Comparison of ENCODE assay signal across 18 cellular contexts in genomic region chr5:62649476-62650113, GRCh38.
A peak's percentile ranks its signal among the peaks of the same experiment; 100 is the strongest.
DNase-seq lines count a peak whose midpoint lies in the region; ATAC-seq and TF ChIP-seq lines count a peak whose summit lies in the region.
"Had no signal": no experiment of that assay in that cellular context is flagged by ENCODE, and none has a peak within 500 bp of the region (broad histone marks: within the 10 kb centered on the region; RNA-seq: fewer than 3 reads in every experiment).

No MANE protein-coding gene starts in this region.

- CTCF ChIA-PET in activated CD4-positive, alpha-beta memory T cell treated with anti-CD3 and anti-CD28 coated beads, Interleukin-2, amount 10 ng/mL, durations not matched to agents 7 days and 5 days (lab: Charles Lee), result no interaction called here

- no peaks in the 10 kb centered on the region for H3K4me1 ChIP-seq in mucosa of descending colon (ENCODE audit: low read depth)
- H3K4me1 ChIP-seq: gastrocnemius medialis, thyroid gland had no signal

- no peak for TF ChIP-seq CTCF in mucosa of descending colon (IDR thresholded peaks at IDR 0.05)

- DNase-seq in NCI-H510A treated with DMSO at 0.1 percent for 48 hours (lab: John Stamatoyannopoulos, UW), result peak; percentile 11
- DNase-seq in NCI-H510A (lab: John Stamatoyannopoulos, UW), result no peak
- no peak for DNase-seq in T-helper 17 cell
- no peak for DNase-seq in mucosa of descending colon
- no peak for DNase-seq in activated CD4-positive, alpha-beta memory T cell treated with anti-CD3 and anti-CD28 coated beads, Interleukin-2, amount 10 ng/mL, durations not matched to agents 7 days and 5 days
- no peak for DNase-seq in GM03348 (ENCODE audit: low spot score)
- DNase-seq in HCEC 1CT, result no peak
- DNase-seq: 8988T; activated CD4-positive, alpha-beta memory T cell treated with anti-CD3 and anti-CD28 coated beads for 36 hours; anterior cingulate cortex; DMS79; gastrocnemius medialis; mammary epithelial cell; NCI-H2171; stimulated activated CD4-positive, alpha-beta T cell treated with anti-CD3 and anti-CD28 coated beads, Interleukin-4, amount 100 ng/mL, for 24 hours; thyroid gland had no signal

- no peak overlapping the region for H3K27ac Mint-ChIP-seq in T-helper 17 cell
- H3K27ac Mint-ChIP-seq in activated CD4-positive, alpha-beta memory T cell treated with anti-CD3 and anti-CD28 coated beads, Interleukin-2, amount 10 ng/mL, durations not matched to agents 7 days and 5 days, result no peak overlapping the region
- H3K27ac Mint-ChIP-seq: activated CD4-positive, alpha-beta memory T cell treated with anti-CD3 and anti-CD28 coated beads for 36 hours had no signal

- no peaks in the 10 kb centered on the region for H3K36me3 ChIP-seq in mucosa of descending colon (ENCODE audit: low read depth)
- H3K36me3 ChIP-seq: gastrocnemius medialis, thyroid gland had no signal

- H3K9me3 ChIP-seq in T-helper 17 cell (ENCODE audit: control insufficient read depth, low read length, poor library complexity, severe bottlenecking), result no peaks in the 10 kb centered on the region
- H3K9me3 ChIP-seq in mucosa of descending colon, result no peaks in the 10 kb centered on the region
- H3K9me3 ChIP-seq: gastrocnemius medialis, thyroid gland had no signal

- intact Hi-C loops in mucosa of descending colon (cut with DNase I, micrococcal nuclease), result no loop called here

- no peaks in the 10 kb centered on the region for H3K27me3 Mint-ChIP-seq in T-helper 17 cell
- no peaks in the 10 kb centered on the region for H3K27me3 Mint-ChIP-seq in activated CD4-positive, alpha-beta memory T cell treated with anti-CD3 and anti-CD28 coated beads, Interleukin-2, amount 10 ng/mL, durations not matched to agents 7 days and 5 days
- H3K27me3 Mint-ChIP-seq: activated CD4-positive, alpha-beta memory T cell treated with anti-CD3 and anti-CD28 coated beads for 36 hours had no signal

- POLR2A ChIA-PET in activated CD4-positive, alpha-beta memory T cell treated with anti-CD3 and anti-CD28 coated beads, Interleukin-2, amount 10 ng/mL, durations not matched to agents 7 days and 5 days (lab: Charles Lee), result no interaction called here

- ATAC-seq in HG03039 (IDR thresholded peaks at IDR 0.05; ENCODE audit: unreplicated experiment) (peak; percentile 49), T-helper 17 cell (peak; percentile 27), mucosa of descending colon (peak; percentile 28)
- ATAC-seq: gastrocnemius medialis, HCT116 had no signal

- H3K4me3 ChIP-seq in mucosa of descending colon, result no peak overlapping the region
- H3K4me3 ChIP-seq: gastrocnemius medialis, thyroid gland had no signal

- no peaks in the 10 kb centered on the region for H3K9me3 Mint-ChIP-seq in activated CD4-positive, alpha-beta memory T cell treated with anti-CD3 and anti-CD28 coated beads, Interleukin-2, amount 10 ng/mL, durations not matched to agents 7 days and 5 days

- H3K4me1 Mint-ChIP-seq in T-helper 17 cell, result peaks cover 15% of the 10 kb centered on the region
- H3K4me1 Mint-ChIP-seq in activated CD4-positive, alpha-beta memory T cell treated with anti-CD3 and anti-CD28 coated beads, Interleukin-2, amount 10 ng/mL, durations not matched to agents 7 days and 5 days, result peaks cover 15% of the 10 kb centered on the region

- H3K4me3 Mint-ChIP-seq in T-helper 17 cell, result no peak overlapping the region
- no peak overlapping the region for H3K4me3 Mint-ChIP-seq in activated CD4-positive, alpha-beta memory T cell treated with anti-CD3 and anti-CD28 coated beads, Interleukin-2, amount 10 ng/mL, durations not matched to agents 7 days and 5 days
- H3K4me3 Mint-ChIP-seq: activated CD4-positive, alpha-beta memory T cell treated with anti-CD3 and anti-CD28 coated beads for 36 hours had no signal

- H3K36me3 Mint-ChIP-seq in T-helper 17 cell (ENCODE audit: low read depth), result peaks cover 4% of the 10 kb centered on the region
- no peaks in the 10 kb centered on the region for H3K36me3 Mint-ChIP-seq in activated CD4-positive, alpha-beta memory T cell treated with anti-CD3 and anti-CD28 coated beads, Interleukin-2, amount 10 ng/mL, durations not matched to agents 7 days and 5 days (ENCODE audit: low read depth)
- H3K36me3 Mint-ChIP-seq: activated CD4-positive, alpha-beta memory T cell treated with anti-CD3 and anti-CD28 coated beads for 36 hours had no signal
